In genomic region chr2:239625106-239625845, GRCh38 we compare ENCODE assay signal across 13 cellular contexts.
"Had no signal": no experiment of that assay in that cellular context is flagged by ENCODE, and none has a peak within 500 bp of the region (broad histone marks: within the 10 kb centered on the region; RNA-seq: fewer than 3 reads in every experiment).

No MANE protein-coding gene starts in this region.

- H3K4me3 Mint-ChIP-seq: activated naive CD8-positive, alpha-beta T cell had no signal

- DNase-seq: activated CD4-positive, CD25-positive, alpha-beta regulatory T cell; activated T-cell treated with anti-CD3 and anti-CD28 coated beads, Interleukin-2, amount 50 U/mL, for 48 hours; amniotic stem cell; effector CD8-positive, alpha-beta T cell; foreskin keratinocyte; glutamatergic neuron; hypothalamus; psoas muscle; stomach; testis had no signal

- H3K27me3 ChIP-seq: testis, vagina had no signal

- H3K9me3 ChIP-seq: psoas muscle, stomach, testis, vagina had no signal

- H3K4me1 ChIP-seq: foreskin keratinocyte, psoas muscle, stomach, testis had no signal

- H3K27ac ChIP-seq: foreskin keratinocyte, psoas muscle, stomach, testis, vagina had no signal

- H3K36me3 ChIP-seq: stomach, vagina had no signal

- H3K27ac Mint-ChIP-seq: activated naive CD8-positive, alpha-beta T cell had no signal

- H3K4me3 ChIP-seq: psoas muscle, stomach, testis, vagina had no signal

- ATAC-seq: foreskin keratinocyte, psoas muscle, sciatic nerve had no signal
